In the genomic region with DNA sequence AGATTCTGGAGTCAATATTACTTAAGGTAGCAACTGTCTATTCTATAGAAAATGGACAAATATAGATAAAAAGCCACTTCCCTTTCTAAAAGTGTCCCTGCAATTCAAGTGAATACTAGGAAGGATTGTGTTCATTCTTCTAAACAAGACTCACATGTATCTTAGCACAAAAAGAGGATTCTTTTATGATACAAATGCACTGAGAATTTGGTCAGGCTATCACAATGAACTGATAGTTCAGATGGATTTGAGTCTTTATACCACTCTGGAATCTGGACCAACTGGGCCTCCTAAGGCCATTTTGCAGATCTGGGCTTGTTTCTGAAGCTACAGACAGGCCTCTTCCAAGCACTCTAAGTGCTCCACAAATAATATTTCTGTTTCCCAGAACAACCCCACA, we compare ENCODE assay signal across 21 cellular contexts. TPM values are rescaled to one million over a fixed set of nuclear protein-coding genes. Genes with fewer than 3 reads are reported as not detected.
"Had no signal": no experiment of that assay in that cellular context is flagged by ENCODE, and none has a peak within 500 bp of the region (broad histone marks: within the 10 kb centered on the region; RNA-seq: fewer than 3 reads in every experiment).

No MANE protein-coding gene starts in this region.

- H3K36me3 ChIP-seq: prostate gland, right lobe of liver, spleen had no signal

- FAIRE-seq: islet of Langerhans, TTC549, urothelium cell line had no signal

- DNase-seq: activated CD4-positive, alpha-beta T cell treated with anti-CD3 and anti-CD28 coated beads, Interleukin-2, amount 50 U/mL, for 4 hours; activated CD4-positive, CD25-positive, alpha-beta regulatory T cell treated with anti-CD3 and anti-CD28 coated beads, Interleukin-2, amount 50 U/mL, for 72 hours; activated effector memory CD4-positive, alpha-beta T cell treated with anti-CD3 and anti-CD28 coated beads, Interleukin-2, amount 50 U/mL, for 16 hours; activated T-cell treated with anti-CD3 and anti-CD28 coated beads, Interleukin-2, amount 50 U/mL, for 24 hours; amniotic stem cell; cerebellar nuclear complex; endodermal cell; erythroblast; glutamatergic neuron; mammary epithelial cell; mucosa of descending colon; naive thymus-derived CD8-positive, alpha-beta T cell; right lobe of liver; spleen; stimulated activated naive CD4-positive, alpha-beta T cell treated with Interleukin-2 at 50 U/mL for 16 hours had no signal

- H3K9me3 ChIP-seq: mucosa of descending colon, prostate gland, right lobe of liver, spleen had no signal

- H3K4me3 ChIP-seq: mucosa of descending colon, prostate gland, right lobe of liver, spleen had no signal

- ATAC-seq: activated naive CD4-positive, alpha-beta T cell treated with anti-CD3 and anti-CD28 coated beads, Interleukin-2, amount 50 U/mL, for 72 hours; left lobe of liver; mucosa of descending colon; naive thymus-derived CD8-positive, alpha-beta T cell; right lobe of liver had no signal

- H3K27me3 ChIP-seq: right lobe of liver, spleen had no signal

- H3K4me1 ChIP-seq: prostate gland, right lobe of liver had no signal

- H3K27ac ChIP-seq: prostate gland, right lobe of liver, spleen had no signal

RNA-seq across cellular contexts. Expression of gene SPP1, which starts 39.0 kb away (rescaled TPM):
- polyA plus RNA-seq: naive thymus-derived CD8-positive, alpha-beta T cell had no signal
